1 cellular context compared by ENCODE assay signal in the genomic region with DNA sequence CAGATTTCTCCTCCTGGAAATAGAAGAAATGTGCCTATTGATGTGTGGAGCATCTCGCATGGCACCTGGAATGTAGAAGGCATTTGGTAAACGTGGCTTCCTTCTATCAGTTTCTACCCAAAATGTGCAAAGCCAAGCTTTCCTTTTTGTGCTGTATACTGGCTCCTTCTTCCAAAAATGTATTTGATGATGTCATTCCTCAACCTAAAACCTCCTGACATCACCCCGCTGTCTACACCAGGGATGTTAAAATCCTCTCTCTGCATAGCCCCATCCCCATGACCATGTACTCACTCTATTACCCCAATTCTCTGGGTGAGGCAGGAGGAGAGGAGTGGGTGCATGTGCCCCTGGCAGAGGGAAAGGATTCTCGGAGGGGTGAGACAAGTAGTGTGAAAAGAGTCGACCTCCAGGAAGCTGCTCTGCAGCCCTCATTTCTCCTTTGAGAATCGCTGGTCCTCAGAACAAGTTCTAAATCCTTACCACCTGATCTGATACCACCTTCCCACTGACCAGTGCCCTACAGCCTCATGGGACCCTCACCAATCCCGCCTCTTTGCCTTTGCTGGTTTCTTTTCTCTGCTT.
TF ChIP-seq lines count a peak whose summit lies in the region.

No MANE protein-coding gene starts in this region.

TF ChIP-seq in HepG2, 621 proteins besides CTCF, POLR2A, EP300 and RAD21:
- TF ChIP-seq ATF7 (IDR thresholded peaks at IDR 0.05) (peak; percentile 90), ATF7 (CRISPR knock-in tag; IDR thresholded peaks at IDR 0.05) (no peak), CREB1 (IDR thresholded peaks at IDR 0.05) (peak; percentile 44; the same call in 1 of the 2 replicates), CREB1 (CRISPR knock-in tag; IDR thresholded peaks at IDR 0.05) (no peak)
- TF ChIP-seq, protein P1, sequence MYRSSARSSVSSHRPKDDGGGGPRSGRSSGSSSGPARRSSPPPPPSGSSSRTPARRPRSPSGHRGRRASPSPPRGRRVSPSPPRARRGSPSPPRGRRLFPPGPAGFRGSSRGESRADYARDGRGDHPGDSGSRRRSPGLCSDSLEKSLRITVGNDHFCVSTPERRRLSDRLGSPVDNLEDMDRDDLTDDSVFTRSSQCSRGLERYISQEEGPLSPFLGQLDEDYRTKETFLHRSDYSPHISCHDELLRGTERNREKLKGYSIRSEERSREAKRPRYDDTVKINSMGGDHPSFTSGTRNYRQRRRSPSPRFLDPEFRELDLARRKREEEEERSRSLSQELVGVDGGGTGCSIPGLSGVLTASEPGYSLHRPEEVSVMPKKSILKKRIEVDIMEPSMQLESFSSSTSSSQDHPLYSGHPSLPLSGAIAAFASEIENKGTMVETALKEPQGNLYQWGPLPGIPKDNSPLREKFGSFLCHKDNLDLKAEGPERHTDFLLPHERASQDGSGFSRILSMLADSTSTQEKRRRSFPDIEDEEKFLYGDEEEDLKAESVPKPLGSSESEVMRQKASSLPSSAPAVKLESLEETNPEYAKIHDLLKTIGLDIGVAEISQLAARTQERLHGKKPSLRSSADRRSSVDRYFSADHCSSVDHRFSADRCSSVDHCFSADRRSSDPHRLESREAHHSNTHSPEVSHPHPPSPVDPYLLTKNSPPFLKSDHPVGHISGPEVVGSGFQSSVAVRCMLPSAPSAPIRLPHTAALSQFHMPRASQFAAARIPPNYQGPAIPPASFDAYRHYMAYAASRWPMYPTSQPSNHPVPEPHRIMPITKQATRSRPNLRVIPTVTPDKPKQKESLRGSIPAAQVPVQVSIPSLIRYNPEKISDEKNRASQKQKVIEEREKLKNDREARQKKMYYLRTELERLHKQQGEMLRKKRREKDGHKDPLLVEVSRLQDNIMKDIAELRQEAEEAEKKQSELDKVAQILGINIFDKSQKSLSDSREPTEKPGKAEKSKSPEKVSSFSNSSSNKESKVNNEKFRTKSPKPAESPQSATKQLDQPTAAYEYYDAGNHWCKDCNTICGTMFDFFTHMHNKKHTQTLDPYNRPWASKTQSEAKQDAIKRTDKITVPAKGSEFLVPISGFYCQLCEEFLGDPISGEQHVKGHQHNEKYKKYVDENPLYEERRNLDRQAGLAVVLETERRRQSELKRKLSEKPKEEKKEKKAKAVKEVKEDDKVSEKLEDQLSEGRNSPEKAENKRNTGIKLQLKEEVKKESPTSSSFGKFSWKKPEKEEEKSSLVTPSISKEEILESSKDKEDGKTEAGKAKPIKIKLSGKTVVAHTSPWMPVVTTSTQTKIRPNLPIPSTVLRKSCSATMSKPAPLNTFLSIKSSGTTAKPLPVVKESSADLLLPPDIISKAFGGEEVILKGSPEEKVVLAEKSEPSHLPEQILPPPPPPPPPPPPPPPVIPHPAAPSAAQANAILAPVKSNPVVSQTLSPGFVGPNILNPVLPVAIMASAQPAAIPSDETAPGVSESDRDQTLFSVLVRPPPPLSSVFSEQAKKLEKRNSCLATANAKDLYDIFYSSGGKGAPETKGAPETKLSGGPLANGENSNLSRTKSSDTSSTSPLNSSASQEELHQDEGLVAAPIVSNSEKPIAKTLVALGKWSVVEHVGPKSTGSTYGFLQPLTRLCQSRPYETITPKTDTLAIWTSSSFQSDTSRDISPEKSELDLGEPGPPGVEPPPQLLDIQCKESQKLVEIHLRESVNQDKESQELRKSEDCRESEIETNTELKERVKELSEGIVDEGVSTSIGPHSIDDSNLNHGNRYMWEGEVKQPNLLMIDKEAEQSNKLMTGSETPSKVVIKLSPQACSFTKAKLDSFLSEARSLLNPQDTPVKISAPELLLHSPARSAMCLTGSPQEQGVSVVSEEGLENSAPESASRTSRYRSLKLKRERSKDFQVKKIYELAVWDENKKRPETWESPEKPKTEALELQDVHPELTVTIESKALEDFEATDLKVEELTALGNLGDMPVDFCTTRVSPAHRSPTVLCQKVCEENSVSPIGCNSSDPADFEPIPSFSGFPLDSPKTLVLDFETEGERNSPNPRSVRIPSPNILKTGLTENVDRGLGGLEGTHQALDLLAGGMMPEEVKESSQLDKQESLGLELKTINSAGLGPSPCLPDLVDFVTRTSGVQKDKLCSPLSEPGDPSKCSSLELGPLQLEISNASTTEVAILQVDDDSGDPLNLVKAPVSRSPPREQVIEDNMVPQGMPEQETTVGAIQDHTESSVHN (CRISPR knock-in tag; IDR thresholded peaks at IDR 0.05), result no peak
TF ChIP-seq in HepG2: peak in this region for 2.
